1 cellular context compared by ENCODE assay signal in genomic region chr15:36256258-36256825, GRCh38.
TF ChIP-seq lines count a peak whose summit lies in the region.

No MANE protein-coding gene starts in this region.

TF ChIP-seq in HepG2, 621 proteins besides CTCF, POLR2A, EP300 and RAD21 (continued from another document):
- TF ChIP-seq CEBPZ (IDR thresholded peaks at IDR 0.05; ENCODE audit: low read length), result no peak
- no peak for TF ChIP-seq SNAI1 (CRISPR knock-in tag; IDR thresholded peaks at IDR 0.05; ENCODE audit: borderline replicate concordance)
- no peak for TF ChIP-seq HOXD1 (CRISPR knock-in tag; IDR thresholded peaks at IDR 0.05)
